15 cellular contexts compared by ENCODE assay signal in genomic region chr6:169832247-169832948, GRCh38.
DNase-seq lines count a peak whose midpoint lies in the region; ATAC-seq and TF ChIP-seq lines count a peak whose summit lies in the region.
"Had no signal": no experiment of that assay in that cellular context is flagged by ENCODE, and none has a peak within 500 bp of the region (broad histone marks: within the 10 kb centered on the region; RNA-seq: fewer than 3 reads in every experiment).

No MANE protein-coding gene starts in this region.

- H3K4me1 Mint-ChIP-seq in progenitor cell of endocrine pancreas (ENCODE audit: low read depth) = peaks cover 26% of the 10 kb centered on the region
- H3K4me1 Mint-ChIP-seq: activated CD4-positive, alpha-beta T cell treated with anti-CD3 and anti-CD28 coated beads, Interleukin-2, amount 10 ng/mL, durations not matched to agents 7 days and 5 days had no signal

- TF ChIP-seq CTCF in fibroblast of pulmonary artery (IDR thresholded peaks at IDR 0.05; ENCODE audit: low read length, missing control alignments) (no peak), progenitor cell of endocrine pancreas (IDR thresholded peaks at IDR 0.05; ENCODE audit: unreplicated experiment) (no peak), GM20000 (IDR thresholded peaks at IDR 0.05; ENCODE audit: extremely low read depth, missing control alignments) (no peak)

- H3K9ac ChIP-seq in SK-N-MC (ENCODE audit: insufficient read length) = no peak overlapping the region

- DNase-seq in DMS53 (lab: John Stamatoyannopoulos, UW) (peak; percentile 41), DMS53 treated with DMSO at 0.1 percent for 48 hours (lab: John Stamatoyannopoulos, UW; ENCODE audit: unreplicated experiment) (no peak), SK-N-MC (ENCODE audit: low read depth, low spot score) (peak; percentile 20), fibroblast of pulmonary artery (ENCODE audit: low read depth) (peak; percentile 10), progenitor cell of endocrine pancreas (ENCODE audit: low spot score, unreplicated experiment) (no peak), GM20000 (ENCODE audit: low spot score) (no peak), KBM-7 (no peak)
- DNase-seq: GF-D8 had no signal

- peak overlapping the region; percentile 20; the same call in 1 of the 2 replicates for H3K4me3 ChIP-seq in SK-N-MC
- no peak overlapping the region for H3K4me3 ChIP-seq in fibroblast of pulmonary artery (replicated peaks; ENCODE audit: low read depth, low read length)
- H3K4me3 ChIP-seq: heart right ventricle, left lung had no signal

- H3K36me3 Mint-ChIP-seq in progenitor cell of endocrine pancreas (ENCODE audit: insufficient read depth) = peaks cover 6% of the 10 kb centered on the region

- in situ Hi-C loops in KBM-7 (cut with MboI; ENCODE audit: low pct_unique_long_range_greater_than_20kb, low sequenced_read_pairs) = no loop called here

- no peak for ATAC-seq in GM19023 (IDR thresholded peaks at IDR 0.05; ENCODE audit: unreplicated experiment)

- peak overlapping the region; percentile 40 for H3K4me3 Mint-ChIP-seq in progenitor cell of endocrine pancreas (ENCODE audit: low read depth)
- H3K4me3 Mint-ChIP-seq: activated CD4-positive, alpha-beta T cell treated with anti-CD3 and anti-CD28 coated beads, Interleukin-2, amount 10 ng/mL, durations not matched to agents 7 days and 5 days; activated T-cell treated with anti-CD3 and anti-CD28 coated beads, Interleukin-2, amount 50 U/mL, for 72 hours; naive thymus-derived CD4-positive, alpha-beta T cell had no signal

- H3K27ac ChIP-seq in SK-N-MC = no peak overlapping the region
- H3K27ac ChIP-seq: 22Rv1, heart right ventricle, left lung had no signal

- H3K27ac Mint-ChIP-seq in progenitor cell of endocrine pancreas = peak overlapping the region; percentile 79
- H3K27ac Mint-ChIP-seq: activated CD4-positive, alpha-beta T cell treated with anti-CD3 and anti-CD28 coated beads, Interleukin-2, amount 10 ng/mL, durations not matched to agents 7 days and 5 days; activated T-cell treated with anti-CD3 and anti-CD28 coated beads, Interleukin-2, amount 50 U/mL, for 72 hours had no signal

- H3K9me3 ChIP-seq in SK-N-MC (ENCODE audit: low read depth, low read length) = no peaks in the 10 kb centered on the region
- H3K9me3 ChIP-seq: heart right ventricle, left lung had no signal

- H3K27me3 Mint-ChIP-seq in progenitor cell of endocrine pancreas = peaks cover 3% of the 10 kb centered on the region

- peaks cover 18% of the 10 kb centered on the region for H3K9me3 Mint-ChIP-seq in progenitor cell of endocrine pancreas (ENCODE audit: low read depth)
- H3K9me3 Mint-ChIP-seq: activated CD4-positive, alpha-beta T cell treated with anti-CD3 and anti-CD28 coated beads, Interleukin-2, amount 10 ng/mL, durations not matched to agents 7 days and 5 days; activated T-cell treated with anti-CD3 and anti-CD28 coated beads, Interleukin-2, amount 50 U/mL, for 72 hours had no signal

- H3K36me3 ChIP-seq in SK-N-MC (ENCODE audit: insufficient read depth, low read length) = no peaks in the 10 kb centered on the region
- H3K36me3 ChIP-seq: heart right ventricle, left lung had no signal

Comparison
In these comparisons a context has a peak if more than half of its experiments do, and no peak if none do; other contexts are left out.
1. DNase-seq: peak in DMS53 (single experiment), SK-N-MC (single experiment) and fibroblast of pulmonary artery (single experiment); none in DMS53 treated with DMSO at 0.1 percent for 48 hours (single experiment), progenitor cell of endocrine pancreas (single experiment), GM20000 (single experiment) and KBM-7 (single experiment).